In the genomic region with DNA sequence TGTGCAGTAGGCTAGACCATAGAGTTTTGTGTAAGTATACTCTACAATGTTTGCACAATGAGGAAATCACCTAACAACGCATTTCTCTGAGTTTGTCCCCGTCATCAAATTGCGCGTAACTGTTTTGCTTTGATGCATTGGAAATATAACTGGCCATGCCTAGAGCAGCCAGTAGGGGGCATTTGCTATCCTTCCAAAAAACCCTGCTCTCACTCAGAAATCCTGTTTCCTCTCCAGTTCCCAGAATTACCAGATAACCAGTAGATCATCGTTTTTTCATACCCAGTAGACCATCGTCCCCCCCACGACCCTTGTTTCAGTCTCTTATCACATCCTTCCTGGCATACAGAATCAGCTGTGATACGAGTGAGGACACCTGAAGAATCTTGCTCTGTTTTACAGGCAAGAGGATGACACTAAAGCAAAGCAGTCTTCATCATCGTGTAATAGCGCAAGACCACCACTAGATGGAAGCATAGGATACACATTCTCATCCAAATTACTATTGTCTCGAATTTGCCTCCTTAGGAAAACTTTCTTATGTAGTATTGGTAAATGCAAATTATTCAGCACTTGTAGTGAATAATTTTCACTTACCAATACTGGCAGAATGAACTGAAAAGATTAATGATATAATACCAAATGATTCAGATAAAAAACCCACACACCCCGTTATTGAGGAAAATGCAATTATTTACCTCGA, we compare ENCODE assay signal across 1 cellular context.
A peak's percentile ranks its signal among the peaks of the same experiment; 100 is the strongest.
TF ChIP-seq lines count a peak whose summit lies in the region.

No MANE protein-coding gene starts in this region.

TF ChIP-seq in GM12878, 131 proteins besides CTCF, POLR2A, EP300 and RAD21 (continued from another document and continues in another):
- TF ChIP-seq, protein P1, sequence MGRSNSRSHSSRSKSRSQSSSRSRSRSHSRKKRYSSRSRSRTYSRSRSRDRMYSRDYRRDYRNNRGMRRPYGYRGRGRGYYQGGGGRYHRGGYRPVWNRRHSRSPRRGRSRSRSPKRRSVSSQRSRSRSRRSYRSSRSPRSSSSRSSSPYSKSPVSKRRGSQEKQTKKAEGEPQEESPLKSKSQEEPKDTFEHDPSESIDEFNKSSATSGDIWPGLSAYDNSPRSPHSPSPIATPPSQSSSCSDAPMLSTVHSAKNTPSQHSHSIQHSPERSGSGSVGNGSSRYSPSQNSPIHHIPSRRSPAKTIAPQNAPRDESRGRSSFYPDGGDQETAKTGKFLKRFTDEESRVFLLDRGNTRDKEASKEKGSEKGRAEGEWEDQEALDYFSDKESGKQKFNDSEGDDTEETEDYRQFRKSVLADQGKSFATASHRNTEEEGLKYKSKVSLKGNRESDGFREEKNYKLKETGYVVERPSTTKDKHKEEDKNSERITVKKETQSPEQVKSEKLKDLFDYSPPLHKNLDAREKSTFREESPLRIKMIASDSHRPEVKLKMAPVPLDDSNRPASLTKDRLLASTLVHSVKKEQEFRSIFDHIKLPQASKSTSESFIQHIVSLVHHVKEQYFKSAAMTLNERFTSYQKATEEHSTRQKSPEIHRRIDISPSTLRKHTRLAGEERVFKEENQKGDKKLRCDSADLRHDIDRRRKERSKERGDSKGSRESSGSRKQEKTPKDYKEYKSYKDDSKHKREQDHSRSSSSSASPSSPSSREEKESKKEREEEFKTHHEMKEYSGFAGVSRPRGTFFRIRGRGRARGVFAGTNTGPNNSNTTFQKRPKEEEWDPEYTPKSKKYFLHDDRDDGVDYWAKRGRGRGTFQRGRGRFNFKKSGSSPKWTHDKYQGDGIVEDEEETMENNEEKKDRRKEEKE (IDR thresholded peaks at IDR 0.05) = no peak
- TF ChIP-seq IRF4 (IDR thresholded peaks at IDR 0.05; ENCODE audit: low read depth, low read length) (no peak; the same call in 1 of the 2 replicates), YY1 (IDR thresholded peaks at IDR 0.05; ENCODE audit: low read depth, low read length) (peak; percentile 45; the same call in 1 of the 2 replicates), HDGF (IDR thresholded peaks at IDR 0.05) (0 out of 2 replicates have a peak, but pooled peaks have one; percentile 27), ZNF274 (IDR thresholded peaks at IDR 0.05; ENCODE audit: insufficient read depth, insufficient read length) (no peak), BMI1 (IDR thresholded peaks at IDR 0.05; ENCODE audit: borderline replicate concordance) (no peak), STAT3 (IDR thresholded peaks at IDR 0.05; ENCODE audit: low read depth, low read length) (no peak), POU2F2 (IDR thresholded peaks at IDR 0.05; ENCODE audit: borderline replicate concordance, low read depth, low read length) (no peak), NR2F1 (conservative IDR thresholded peaks at IDR 0.05) (no peak), ATF7 (IDR thresholded peaks at IDR 0.05; ENCODE audit: low read depth) (peak; percentile 52; the same call in 1 of the 2 replicates), SIX5 (IDR thresholded peaks at IDR 0.05; ENCODE audit: low read depth, low read length, severe bottlenecking) (no peak), NFYA (IDR thresholded peaks at IDR 0.05; ENCODE audit: borderline replicate concordance, low read depth, low read length) (no peak), RUNX3 (IDR thresholded peaks at IDR 0.05; ENCODE audit: low read length) (no peak), RB1 (IDR thresholded peaks at IDR 0.05; ENCODE audit: borderline replicate concordance) (0 out of 2 replicates have a peak, but pooled peaks have one; percentile 37), ASH2L (IDR thresholded peaks at IDR 0.05; ENCODE audit: borderline replicate concordance, low read depth) (no peak), PAX8 (IDR thresholded peaks at IDR 0.05) (no peak), JUND (IDR thresholded peaks at IDR 0.05; ENCODE audit: low read depth, low read length) (no peak), NBN (IDR thresholded peaks at IDR 0.05) (peak; percentile 82; the same call in 1 of the 2 replicates), FOS (IDR thresholded peaks at IDR 0.05; ENCODE audit: borderline replicate concordance, extremely low read depth, insufficient read length) (no peak), RAD51 (IDR thresholded peaks at IDR 0.05) (no peak), PAX5 (IDR thresholded peaks at IDR 0.05; ENCODE audit: borderline replicate concordance, low read depth, low read length) (no peak), TCF7 (IDR thresholded peaks at IDR 0.05; ENCODE audit: borderline replicate concordance) (peak; percentile 41; the same call in 1 of the 2 replicates), SMC3 (IDR thresholded peaks at IDR 0.05; ENCODE audit: borderline replicate concordance, low read length) (peak; percentile 69), CREB1 (IDR thresholded peaks at IDR 0.05; ENCODE audit: low read depth) (peak; percentile 94), RBBP5 (conservative IDR thresholded peaks at IDR 0.05) (no peak), FOXK2 (IDR thresholded peaks at IDR 0.05) (no peak), RFX5 (IDR thresholded peaks at IDR 0.05; ENCODE audit: low read depth, low read length) (no peak), GABPA (IDR thresholded peaks at IDR 0.05; ENCODE audit: low read depth) (no peak), CREM (IDR thresholded peaks at IDR 0.05; ENCODE audit: low read depth) (peak; percentile 95), RELA (IDR thresholded peaks at IDR 0.05; ENCODE audit: borderline replicate concordance, partially characterized antibody) (no peak), JUNB (IDR thresholded peaks at IDR 0.05) (no peak), STAT1 (conservative IDR thresholded peaks at IDR 0.05) (0 out of 2 replicates have a peak, but pooled peaks have one; percentile 34), ETV6 (conservative IDR thresholded peaks at IDR 0.05 in 1 of 2, IDR thresholded peaks at IDR 0.05 in 1 of 2; ENCODE audit: borderline replicate concordance in 1 of 2, low read depth in 1 of 2) (no peak)
- TF ChIP-seq, protein P2, sequence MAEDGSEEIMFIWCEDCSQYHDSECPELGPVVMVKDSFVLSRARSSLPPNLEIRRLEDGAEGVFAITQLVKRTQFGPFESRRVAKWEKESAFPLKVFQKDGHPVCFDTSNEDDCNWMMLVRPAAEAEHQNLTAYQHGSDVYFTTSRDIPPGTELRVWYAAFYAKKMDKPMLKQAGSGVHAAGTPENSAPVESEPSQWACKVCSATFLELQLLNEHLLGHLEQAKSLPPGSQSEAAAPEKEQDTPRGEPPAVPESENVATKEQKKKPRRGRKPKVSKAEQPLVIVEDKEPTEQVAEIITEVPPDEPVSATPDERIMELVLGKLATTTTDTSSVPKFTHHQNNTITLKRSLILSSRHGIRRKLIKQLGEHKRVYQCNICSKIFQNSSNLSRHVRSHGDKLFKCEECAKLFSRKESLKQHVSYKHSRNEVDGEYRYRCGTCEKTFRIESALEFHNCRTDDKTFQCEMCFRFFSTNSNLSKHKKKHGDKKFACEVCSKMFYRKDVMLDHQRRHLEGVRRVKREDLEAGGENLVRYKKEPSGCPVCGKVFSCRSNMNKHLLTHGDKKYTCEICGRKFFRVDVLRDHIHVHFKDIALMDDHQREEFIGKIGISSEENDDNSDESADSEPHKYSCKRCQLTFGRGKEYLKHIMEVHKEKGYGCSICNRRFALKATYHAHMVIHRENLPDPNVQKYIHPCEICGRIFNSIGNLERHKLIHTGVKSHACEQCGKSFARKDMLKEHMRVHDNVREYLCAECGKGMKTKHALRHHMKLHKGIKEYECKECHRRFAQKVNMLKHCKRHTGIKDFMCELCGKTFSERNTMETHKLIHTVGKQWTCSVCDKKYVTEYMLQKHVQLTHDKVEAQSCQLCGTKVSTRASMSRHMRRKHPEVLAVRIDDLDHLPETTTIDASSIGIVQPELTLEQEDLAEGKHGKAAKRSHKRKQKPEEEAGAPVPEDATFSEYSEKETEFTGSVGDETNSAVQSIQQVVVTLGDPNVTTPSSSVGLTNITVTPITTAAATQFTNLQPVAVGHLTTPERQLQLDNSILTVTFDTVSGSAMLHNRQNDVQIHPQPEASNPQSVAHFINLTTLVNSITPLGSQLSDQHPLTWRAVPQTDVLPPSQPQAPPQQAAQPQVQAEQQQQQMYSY (CRISPR knock-in tag; IDR thresholded peaks at IDR 0.05) = no peak
- TF ChIP-seq, protein P3, sequence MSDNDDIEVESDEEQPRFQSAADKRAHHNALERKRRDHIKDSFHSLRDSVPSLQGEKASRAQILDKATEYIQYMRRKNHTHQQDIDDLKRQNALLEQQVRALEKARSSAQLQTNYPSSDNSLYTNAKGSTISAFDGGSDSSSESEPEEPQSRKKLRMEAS (IDR thresholded peaks at IDR 0.05; ENCODE audit: low read depth, low read length) = no peak
- TF ChIP-seq, protein P4, sequence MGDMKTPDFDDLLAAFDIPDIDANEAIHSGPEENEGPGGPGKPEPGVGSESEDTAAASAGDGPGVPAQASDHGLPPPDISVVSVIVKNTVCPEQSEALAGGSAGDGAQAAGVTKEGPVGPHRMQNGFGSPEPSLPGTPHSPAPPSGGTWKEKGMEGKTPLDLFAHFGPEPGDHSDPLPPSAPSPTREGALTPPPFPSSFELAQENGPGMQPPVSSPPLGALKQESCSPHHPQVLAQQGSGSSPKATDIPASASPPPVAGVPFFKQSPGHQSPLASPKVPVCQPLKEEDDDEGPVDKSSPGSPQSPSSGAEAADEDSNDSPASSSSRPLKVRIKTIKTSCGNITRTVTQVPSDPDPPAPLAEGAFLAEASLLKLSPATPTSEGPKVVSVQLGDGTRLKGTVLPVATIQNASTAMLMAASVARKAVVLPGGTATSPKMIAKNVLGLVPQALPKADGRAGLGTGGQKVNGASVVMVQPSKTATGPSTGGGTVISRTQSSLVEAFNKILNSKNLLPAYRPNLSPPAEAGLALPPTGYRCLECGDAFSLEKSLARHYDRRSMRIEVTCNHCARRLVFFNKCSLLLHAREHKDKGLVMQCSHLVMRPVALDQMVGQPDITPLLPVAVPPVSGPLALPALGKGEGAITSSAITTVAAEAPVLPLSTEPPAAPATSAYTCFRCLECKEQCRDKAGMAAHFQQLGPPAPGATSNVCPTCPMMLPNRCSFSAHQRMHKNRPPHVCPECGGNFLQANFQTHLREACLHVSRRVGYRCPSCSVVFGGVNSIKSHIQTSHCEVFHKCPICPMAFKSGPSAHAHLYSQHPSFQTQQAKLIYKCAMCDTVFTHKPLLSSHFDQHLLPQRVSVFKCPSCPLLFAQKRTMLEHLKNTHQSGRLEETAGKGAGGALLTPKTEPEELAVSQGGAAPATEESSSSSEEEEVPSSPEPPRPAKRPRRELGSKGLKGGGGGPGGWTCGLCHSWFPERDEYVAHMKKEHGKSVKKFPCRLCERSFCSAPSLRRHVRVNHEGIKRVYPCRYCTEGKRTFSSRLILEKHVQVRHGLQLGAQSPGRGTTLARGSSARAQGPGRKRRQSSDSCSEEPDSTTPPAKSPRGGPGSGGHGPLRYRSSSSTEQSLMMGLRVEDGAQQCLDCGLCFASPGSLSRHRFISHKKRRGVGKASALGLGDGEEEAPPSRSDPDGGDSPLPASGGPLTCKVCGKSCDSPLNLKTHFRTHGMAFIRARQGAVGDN (IDR thresholded peaks at IDR 0.05) = no peak
- TF ChIP-seq, protein P5, sequence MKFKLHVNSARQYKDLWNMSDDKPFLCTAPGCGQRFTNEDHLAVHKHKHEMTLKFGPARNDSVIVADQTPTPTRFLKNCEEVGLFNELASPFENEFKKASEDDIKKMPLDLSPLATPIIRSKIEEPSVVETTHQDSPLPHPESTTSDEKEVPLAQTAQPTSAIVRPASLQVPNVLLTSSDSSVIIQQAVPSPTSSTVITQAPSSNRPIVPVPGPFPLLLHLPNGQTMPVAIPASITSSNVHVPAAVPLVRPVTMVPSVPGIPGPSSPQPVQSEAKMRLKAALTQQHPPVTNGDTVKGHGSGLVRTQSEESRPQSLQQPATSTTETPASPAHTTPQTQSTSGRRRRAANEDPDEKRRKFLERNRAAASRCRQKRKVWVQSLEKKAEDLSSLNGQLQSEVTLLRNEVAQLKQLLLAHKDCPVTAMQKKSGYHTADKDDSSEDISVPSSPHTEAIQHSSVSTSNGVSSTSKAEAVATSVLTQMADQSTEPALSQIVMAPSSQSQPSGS (IDR thresholded peaks at IDR 0.05; ENCODE audit: low read length) = no peak
- TF ChIP-seq, protein P6, sequence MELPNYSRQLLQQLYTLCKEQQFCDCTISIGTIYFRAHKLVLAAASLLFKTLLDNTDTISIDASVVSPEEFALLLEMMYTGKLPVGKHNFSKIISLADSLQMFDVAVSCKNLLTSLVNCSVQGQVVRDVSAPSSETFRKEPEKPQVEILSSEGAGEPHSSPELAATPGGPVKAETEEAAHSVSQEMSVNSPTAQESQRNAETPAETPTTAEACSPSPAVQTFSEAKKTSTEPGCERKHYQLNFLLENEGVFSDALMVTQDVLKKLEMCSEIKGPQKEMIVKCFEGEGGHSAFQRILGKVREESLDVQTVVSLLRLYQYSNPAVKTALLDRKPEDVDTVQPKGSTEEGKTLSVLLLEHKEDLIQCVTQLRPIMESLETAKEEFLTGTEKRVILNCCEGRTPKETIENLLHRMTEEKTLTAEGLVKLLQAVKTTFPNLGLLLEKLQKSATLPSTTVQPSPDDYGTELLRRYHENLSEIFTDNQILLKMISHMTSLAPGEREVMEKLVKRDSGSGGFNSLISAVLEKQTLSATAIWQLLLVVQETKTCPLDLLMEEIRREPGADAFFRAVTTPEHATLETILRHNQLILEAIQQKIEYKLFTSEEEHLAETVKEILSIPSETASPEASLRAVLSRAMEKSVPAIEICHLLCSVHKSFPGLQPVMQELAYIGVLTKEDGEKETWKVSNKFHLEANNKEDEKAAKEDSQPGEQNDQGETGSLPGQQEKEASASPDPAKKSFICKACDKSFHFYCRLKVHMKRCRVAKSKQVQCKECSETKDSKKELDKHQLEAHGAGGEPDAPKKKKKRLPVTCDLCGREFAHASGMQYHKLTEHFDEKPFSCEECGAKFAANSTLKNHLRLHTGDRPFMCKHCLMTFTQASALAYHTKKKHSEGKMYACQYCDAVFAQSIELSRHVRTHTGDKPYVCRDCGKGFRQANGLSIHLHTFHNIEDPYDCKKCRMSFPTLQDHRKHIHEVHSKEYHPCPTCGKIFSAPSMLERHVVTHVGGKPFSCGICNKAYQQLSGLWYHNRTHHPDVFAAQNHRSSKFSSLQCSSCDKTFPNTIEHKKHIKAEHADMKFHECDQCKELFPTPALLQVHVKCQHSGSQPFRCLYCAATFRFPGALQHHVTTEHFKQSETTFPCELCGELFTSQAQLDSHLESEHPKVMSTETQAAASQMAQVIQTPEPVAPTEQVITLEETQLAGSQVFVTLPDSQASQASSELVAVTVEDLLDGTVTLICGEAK (IDR thresholded peaks at IDR 0.05; ENCODE audit: borderline replicate concordance) = no peak
- TF ChIP-seq, protein P7, sequence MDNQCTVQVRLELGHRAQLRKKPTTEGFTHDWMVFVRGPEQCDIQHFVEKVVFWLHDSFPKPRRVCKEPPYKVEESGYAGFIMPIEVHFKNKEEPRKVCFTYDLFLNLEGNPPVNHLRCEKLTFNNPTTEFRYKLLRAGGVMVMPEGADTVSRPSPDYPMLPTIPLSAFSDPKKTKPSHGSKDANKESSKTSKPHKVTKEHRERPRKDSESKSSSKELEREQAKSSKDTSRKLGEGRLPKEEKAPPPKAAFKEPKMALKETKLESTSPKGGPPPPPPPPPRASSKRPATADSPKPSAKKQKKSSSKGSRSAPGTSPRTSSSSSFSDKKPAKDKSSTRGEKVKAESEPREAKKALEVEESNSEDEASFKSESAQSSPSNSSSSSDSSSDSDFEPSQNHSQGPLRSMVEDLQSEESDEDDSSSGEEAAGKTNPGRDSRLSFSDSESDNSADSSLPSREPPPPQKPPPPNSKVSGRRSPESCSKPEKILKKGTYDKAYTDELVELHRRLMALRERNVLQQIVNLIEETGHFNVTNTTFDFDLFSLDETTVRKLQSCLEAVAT (IDR thresholded peaks at IDR 0.05) = 0 out of 2 replicates have a peak, but pooled peaks have one; percentile 36
- TF ChIP-seq, protein P8, sequence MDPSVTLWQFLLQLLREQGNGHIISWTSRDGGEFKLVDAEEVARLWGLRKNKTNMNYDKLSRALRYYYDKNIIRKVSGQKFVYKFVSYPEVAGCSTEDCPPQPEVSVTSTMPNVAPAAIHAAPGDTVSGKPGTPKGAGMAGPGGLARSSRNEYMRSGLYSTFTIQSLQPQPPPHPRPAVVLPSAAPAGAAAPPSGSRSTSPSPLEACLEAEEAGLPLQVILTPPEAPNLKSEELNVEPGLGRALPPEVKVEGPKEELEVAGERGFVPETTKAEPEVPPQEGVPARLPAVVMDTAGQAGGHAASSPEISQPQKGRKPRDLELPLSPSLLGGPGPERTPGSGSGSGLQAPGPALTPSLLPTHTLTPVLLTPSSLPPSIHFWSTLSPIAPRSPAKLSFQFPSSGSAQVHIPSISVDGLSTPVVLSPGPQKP (IDR thresholded peaks at IDR 0.05; ENCODE audit: low read depth, low read length) = no peak
